22 cellular contexts compared by ENCODE assay signal in the genomic region with DNA sequence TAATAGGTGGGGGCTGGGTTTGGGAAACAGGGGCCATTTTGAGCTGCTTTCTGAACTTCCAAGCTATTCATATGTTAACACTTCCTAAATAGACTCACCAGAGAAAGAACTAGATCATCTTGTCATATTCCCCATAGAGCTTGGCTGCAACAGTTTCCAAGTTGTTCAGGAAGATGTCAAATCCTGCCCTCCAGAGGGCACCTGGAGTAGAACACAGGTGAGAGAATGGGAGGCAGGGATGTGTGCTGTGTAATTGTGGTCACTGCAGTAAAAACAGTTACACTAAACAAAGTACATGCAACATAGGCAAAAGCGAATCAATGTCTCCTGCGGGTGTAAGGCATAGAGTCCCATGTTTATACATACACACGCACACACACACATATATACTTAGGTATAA. TPM values are rescaled to one million over a fixed set of nuclear protein-coding genes. Genes with fewer than 3 reads are reported as not detected.
"Had no signal": no experiment of that assay in that cellular context is flagged by ENCODE, and none has a peak within 500 bp of the region (broad histone marks: within the 10 kb centered on the region; RNA-seq: fewer than 3 reads in every experiment).

No MANE protein-coding gene starts in this region.

- H3K4me1 Mint-ChIP-seq: activated naive CD8-positive, alpha-beta T cell treated with anti-CD3 and anti-CD28 coated beads for 36 hours had no signal

- H3K27ac ChIP-seq: brain microvascular endothelial cell, pancreas, upper lobe of left lung had no signal

- H3K4me1 ChIP-seq: pancreas had no signal

- H3K27me3 ChIP-seq: brain microvascular endothelial cell, pancreas, upper lobe of left lung had no signal

- H3K27me3 Mint-ChIP-seq: activated CD4-positive, alpha-beta memory T cell treated with anti-CD3 and anti-CD28 coated beads for 36 hours; activated naive CD8-positive, alpha-beta T cell treated with anti-CD3 and anti-CD28 coated beads for 36 hours; stimulated activated naive CD8-positive, alpha-beta T cell treated with anti-CD3 and anti-CD28 coated beads, Interleukin-15, Interleukin-2, amounts not matched to agents 100 ng/mL and 50 ng/mL, for 24 hours had no signal

- H3K9me3 ChIP-seq: pancreas, upper lobe of left lung had no signal

- H3K27ac Mint-ChIP-seq: activated CD4-positive, alpha-beta memory T cell treated with anti-CD3 and anti-CD28 coated beads for 36 hours; activated naive CD8-positive, alpha-beta T cell treated with anti-CD3 and anti-CD28 coated beads for 36 hours; stimulated activated naive CD8-positive, alpha-beta T cell treated with anti-CD3 and anti-CD28 coated beads, Interleukin-15, Interleukin-2, amounts not matched to agents 100 ng/mL and 50 ng/mL, for 24 hours; T-helper 2 cell treated with Interferon-gamma antibody and Interleukin-4, amounts not matched to agents 5 μg/mL and 100 μg/mL, for 36 hours had no signal

- H3K36me3 Mint-ChIP-seq: activated CD4-positive, alpha-beta memory T cell treated with anti-CD3 and anti-CD28 coated beads for 36 hours; activated naive CD8-positive, alpha-beta T cell treated with anti-CD3 and anti-CD28 coated beads for 36 hours had no signal

- DNase-seq: activated CD4-positive, alpha-beta memory T cell treated with anti-CD3 and anti-CD28 coated beads for 36 hours; activated CD4-positive, alpha-beta T cell treated with anti-CD3 and anti-CD28 coated beads for 1 hour; activated gamma-delta T cell treated with Interleukin-2 at 50 U/mL for 16 hours; activated naive CD8-positive, alpha-beta T cell treated with anti-CD3 and anti-CD28 coated beads for 36 hours; activated T-cell treated with anti-CD3 and anti-CD28 coated beads, Interleukin-2, amount 50 U/mL, for 48 hours; brain microvascular endothelial cell; dermis blood vessel endothelial cell; head of caudate nucleus; midbrain; pancreas; stimulated activated CD4-positive, alpha-beta T cell treated with anti-CD3 and anti-CD28 coated beads, Interleukin-15, amount 100 ng/mL, for 24 hours; stimulated activated CD4-positive, alpha-beta T cell treated with anti-CD3 and anti-CD28 coated beads, Interleukin-4, amount 100 ng/mL, for 24 hours; upper lobe of left lung had no signal

- ATAC-seq: esophagus mucosa, pancreas had no signal

- H3K4me3 Mint-ChIP-seq: activated CD4-positive, alpha-beta memory T cell treated with anti-CD3 and anti-CD28 coated beads for 36 hours; activated naive CD8-positive, alpha-beta T cell treated with anti-CD3 and anti-CD28 coated beads for 36 hours; stimulated activated naive CD8-positive, alpha-beta T cell treated with anti-CD3 and anti-CD28 coated beads, Interleukin-15, Interleukin-2, amounts not matched to agents 100 ng/mL and 50 ng/mL, for 24 hours; T-helper 2 cell treated with Interferon-gamma antibody and Interleukin-4, amounts not matched to agents 5 μg/mL and 100 μg/mL, for 36 hours had no signal

- H3K36me3 ChIP-seq: brain microvascular endothelial cell, pancreas, upper lobe of left lung had no signal

- H3K4me3 ChIP-seq: pancreas, upper lobe of left lung had no signal

RNA-seq across cellular contexts. Expression of a gene that starts 34.5 kb away (rescaled TPM):
- total RNA-seq: activated CD4-positive, alpha-beta memory T cell treated with anti-CD3 and anti-CD28 coated beads for 36 hours; activated naive CD8-positive, alpha-beta T cell treated with anti-CD3 and anti-CD28 coated beads for 36 hours; cerebellum; dermis blood vessel endothelial cell; esophagus mucosa; fibroblast of villous mesenchyme; kidney epithelial cell; lower leg skin; pancreas; renal cortical epithelial cell; temporal lobe; upper lobe of left lung had no signal
